ENCODE assay signal across 9 cellular contexts in genomic region chr7:132614428-132615076, GRCh38. TPM values are rescaled to one million over a fixed set of nuclear protein-coding genes. Genes with fewer than 3 reads are reported as not detected.
DNase-seq lines count a peak whose midpoint lies in the region; FAIRE-seq lines count a peak whose summit lies in the region.
"Had no signal": no experiment of that assay in that cellular context is flagged by ENCODE, and none has a peak within 500 bp of the region (broad histone marks: within the 10 kb centered on the region; RNA-seq: fewer than 3 reads in every experiment).

No MANE protein-coding gene starts in this region.

- 17 to 21% (median 19%) methylated on average over 19 of the region's 19 CpGs for WGBS in small intestine, 3 donors

- H3K36me3 ChIP-seq in small intestine (ENCODE audit: control insufficient read depth in 2 of 2, insufficient read depth in 2 of 2, low read length in 2 of 2): no peaks in the 10 kb centered on the region

- H3K27me3 ChIP-seq in small intestine (ENCODE audit: control insufficient read depth in 2 of 2, insufficient read depth in 2 of 2, low read length in 2 of 2): no peaks in the 10 kb centered on the region

- H3K9me3 Mint-ChIP-seq in T-helper 1 cell treated with Interleukin-12 subunit alpha and Interleukin-12 subunit beta and Interleukin-4 antibody, amounts not matched to agents 30 μg/mL and 1 μg/mL, for 36 hours: no peaks in the 10 kb centered on the region

- DNase-seq in T-helper 1 cell (no peak), UCSD-AML1 (lab: John Stamatoyannopoulos, UW; ENCODE audit: unreplicated experiment) (peak; percentile 49), iPS DF 19.7 (ENCODE audit: low read depth, low spot score) (peak; percentile 60), small intestine (peak; percentile 4), HTR-8/SVneo (ENCODE audit: insufficient read length, low spot score) (no peak), NCI-H2029 treated with DMSO at 0.1 percent for 48 hours (lab: John Stamatoyannopoulos, UW) (no peak)
- DNase-seq in effector CD4-positive, alpha-beta T cell: no peak

- FAIRE-seq in small intestine (lab: Jason Lieb, UNC) (no peak), HTR-8/SVneo (lab: Jason Lieb, UNC) (no peak)
- FAIRE-seq: G401.6 had no signal

- H3K4me1 ChIP-seq in small intestine (ENCODE audit: control insufficient read depth in 2 of 2, insufficient read depth in 1 of 2, low read depth in 1 of 2, low read length in 1 of 2): no peaks in the 10 kb centered on the region

- H3K27ac ChIP-seq in small intestine (ENCODE audit: low read depth in 1 of 2, low read length in 1 of 2): no peak overlapping the region

- H3K27ac Mint-ChIP-seq in T-helper 1 cell treated with Interleukin-12 subunit alpha and Interleukin-12 subunit beta and Interleukin-4 antibody, amounts not matched to agents 30 μg/mL and 1 μg/mL, for 36 hours: no peak overlapping the region

- no peaks in the 10 kb centered on the region for H3K4me1 Mint-ChIP-seq in T-helper 1 cell treated with Interleukin-12 subunit alpha and Interleukin-12 subunit beta and Interleukin-4 antibody, amounts not matched to agents 30 μg/mL and 1 μg/mL, for 36 hours (ENCODE audit: low read depth)

- no peaks in the 10 kb centered on the region for H3K9me3 ChIP-seq in small intestine (ENCODE audit: control insufficient read depth, low read depth)

- H3K4me3 Mint-ChIP-seq in T-helper 1 cell treated with Interleukin-12 subunit alpha and Interleukin-12 subunit beta and Interleukin-4 antibody, amounts not matched to agents 30 μg/mL and 1 μg/mL, for 36 hours: peak overlapping the region; percentile 53

- H3K36me3 Mint-ChIP-seq in T-helper 1 cell treated with Interleukin-12 subunit alpha and Interleukin-12 subunit beta and Interleukin-4 antibody, amounts not matched to agents 30 μg/mL and 1 μg/mL, for 36 hours (ENCODE audit: low read depth): no peaks in the 10 kb centered on the region

- H3K4me3 ChIP-seq in small intestine (ENCODE audit: low read depth in 1 of 2, low read length in 2 of 2): no peak overlapping the region

- H3K27me3 Mint-ChIP-seq in T-helper 1 cell treated with Interleukin-12 subunit alpha and Interleukin-12 subunit beta and Interleukin-4 antibody, amounts not matched to agents 30 μg/mL and 1 μg/mL, for 36 hours (ENCODE audit: low read depth): peaks cover 20% of the 10 kb centered on the region

RNA-seq across cellular contexts. Expression of gene PLXNA4, which starts 38.3 kb away (rescaled TPM):
- polyA plus RNA-seq in small intestine: 1 to 10 TPM in 1 of 3 donors, under 1 TPM in 1, not detected in 1; under 0.01 to 3.9 TPM

Comparison
In these comparisons a context has a peak if more than half of its experiments do, and no peak if none do; other contexts are left out.
1. DNase-seq: peak in UCSD-AML1 (single experiment), iPS DF 19.7 (single experiment) and small intestine (single experiment); none in T-helper 1 cell (0 of 5), HTR-8/SVneo (single experiment), effector CD4-positive, alpha-beta T cell (single experiment) and NCI-H2029 treated with DMSO at 0.1 percent for 48 hours (single experiment).